17 cellular contexts compared by ENCODE assay signal in the genomic region with DNA sequence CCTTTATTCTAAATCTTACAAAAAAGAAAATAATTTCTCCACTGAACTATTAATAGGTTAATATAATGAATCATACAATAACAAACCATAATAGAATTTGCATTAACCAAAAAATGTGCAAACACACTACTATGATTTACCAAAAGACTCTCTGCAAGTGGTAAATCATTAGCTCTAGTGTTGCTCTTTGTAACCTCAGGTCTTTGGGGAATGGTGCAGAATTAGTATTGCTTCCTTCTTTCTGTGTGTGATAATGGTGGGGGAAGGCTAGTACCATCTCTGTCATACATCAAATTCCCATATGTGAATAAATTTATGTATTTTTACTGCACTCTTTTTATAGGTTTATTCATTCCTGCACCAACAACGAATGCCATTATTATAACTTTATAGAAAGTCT.
DNase-seq lines count a peak whose midpoint lies in the region; ATAC-seq lines count a peak whose summit lies in the region.
"Had no signal": no experiment of that assay in that cellular context is flagged by ENCODE, and none has a peak within 500 bp of the region (broad histone marks: within the 10 kb centered on the region; RNA-seq: fewer than 3 reads in every experiment).

No MANE protein-coding gene starts in this region.

- no peak for DNase-seq in NCI-H2227 treated with DMSO at 0.1 percent for 48 hours (lab: John Stamatoyannopoulos, UW)
- no peak for DNase-seq in MV-4-11 (lab: John Stamatoyannopoulos, UW)
- DNase-seq in medulla oblongata (ENCODE audit: extremely low spot score), result no peak
- DNase-seq in COLO829 (ENCODE audit: low spot score), result no peak
- DNase-seq: activated naive CD4-positive, alpha-beta T cell treated with anti-CD3 and anti-CD28 coated beads, Interleukin-2, amount 50 U/mL, for 16 hours; DMS53; naive B cell; NCI-H1436; NCI-H69; SIG-M5; stimulated activated CD4-positive, alpha-beta T cell treated with anti-CD3 and anti-CD28 coated beads, Interleukin-2, amount 100 ng/mL, for 48 hours had no signal

- peak; percentile 80 for ATAC-seq in GM18858 (IDR thresholded peaks at IDR 0.05; ENCODE audit: unreplicated experiment)
- ATAC-seq in GM21423 (IDR thresholded peaks at IDR 0.05; ENCODE audit: unreplicated experiment), result peak; percentile 99
- peak; percentile 99 for ATAC-seq in HG02981 (IDR thresholded peaks at IDR 0.05; ENCODE audit: unreplicated experiment)
- peak; percentile 98 for ATAC-seq in HG03571 (IDR thresholded peaks at IDR 0.05; ENCODE audit: unreplicated experiment)
- ATAC-seq: HCT116; stimulated activated effector memory CD8-positive, alpha-beta T cell treated with anti-CD3 and anti-CD28 coated beads, Interleukin-12 subunit alpha, Interleukin-12 subunit beta, amount 100 ng/mL, for 72 hours had no signal
